In genomic region chr1:224380003-224380402, GRCh38 we compare ENCODE assay signal across 8 cellular contexts. TPM values are rescaled to one million over a fixed set of nuclear protein-coding genes. Genes with fewer than 3 reads are reported as not detected.
DNase-seq lines count a peak whose midpoint lies in the region; ATAC-seq lines count a peak whose summit lies in the region.

No MANE protein-coding gene starts in this region.

- peaks cover 78% of the 10 kb centered on the region for H3K4me1 Mint-ChIP-seq in activated CD4-positive, alpha-beta T cell treated with anti-CD3 and anti-CD28 coated beads for 36 hours
- H3K4me1 Mint-ChIP-seq in activated CD4-positive, alpha-beta memory T cell treated with anti-CD3 and anti-CD28 coated beads for 36 hours (ENCODE audit: low read depth): peaks cover 81% of the 10 kb centered on the region
- peaks cover 18 to 25% (median 21%) of the 10 kb centered on the region in 3 donors for H3K4me1 Mint-ChIP-seq in naive B cell

- CTCF ChIA-PET in activated CD4-positive, alpha-beta T cell treated with anti-CD3 and anti-CD28 coated beads for 36 hours (lab: Charles Lee): interaction anchor here (0.7 to 3.6 kb wide), 4 partner anchors 8 to 77 kb away, joined by 3 to 18 read pairs (median 4); no protein-coding TSS in a partner anchor
- CTCF ChIA-PET in activated CD4-positive, alpha-beta memory T cell treated with anti-CD3 and anti-CD28 coated beads for 36 hours (lab: Charles Lee): interaction anchor here (0.8 to 1.6 kb wide), 2 partner anchors 22 to 78 kb away, joined by 4 to 6 read pairs; no protein-coding TSS in a partner anchor

- peak; percentile 71 for DNase-seq in activated CD4-positive, alpha-beta T cell treated with anti-CD3 and anti-CD28 coated beads for 36 hours
- DNase-seq in activated CD4-positive, alpha-beta T cell treated with anti-CD3 and anti-CD28 coated beads for 1 hour: no peak
- DNase-seq in activated CD4-positive, alpha-beta memory T cell treated with anti-CD3 and anti-CD28 coated beads for 36 hours: peak; percentile 73
- DNase-seq in naive B cell (peak; percentile 6), NCI-H526 treated with DMSO at 0.1 percent for 48 hours (lab: John Stamatoyannopoulos, UW) (no peak), NCI-H1105 (lab: John Stamatoyannopoulos, UW) (no peak), HuH-7 (ENCODE audit: low spot score) (no peak)

- no peaks in the 10 kb centered on the region for H3K27me3 Mint-ChIP-seq in activated CD4-positive, alpha-beta T cell treated with anti-CD3 and anti-CD28 coated beads for 36 hours
- H3K27me3 Mint-ChIP-seq in activated CD4-positive, alpha-beta memory T cell treated with anti-CD3 and anti-CD28 coated beads for 36 hours: no peaks in the 10 kb centered on the region
- H3K27me3 Mint-ChIP-seq in naive B cell: no peaks in the 10 kb centered on the region

- peaks cover 55% of the 10 kb centered on the region for H3K36me3 Mint-ChIP-seq in activated CD4-positive, alpha-beta T cell treated with anti-CD3 and anti-CD28 coated beads for 36 hours (ENCODE audit: low read depth)
- peaks cover 35% of the 10 kb centered on the region for H3K36me3 Mint-ChIP-seq in activated CD4-positive, alpha-beta memory T cell treated with anti-CD3 and anti-CD28 coated beads for 36 hours
- H3K36me3 Mint-ChIP-seq in naive B cell: peaks cover 5 to 26% of the 10 kb centered on the region in 2 donors

- intact Hi-C loops in activated CD4-positive, alpha-beta T cell treated with anti-CD3 and anti-CD28 coated beads for 36 hours (cut with DNase I, micrococcal nuclease): loop anchor here (2.0 to 5.0 kb wide), 6 partner anchors 23 to 213 kb away; partner anchors contain the start of genes DEGS1 (in 2 of the 2), CNIH4 (in 1 of the 2), NVL (in 1 of the 2) and WDR26 (in 1 of the 2)
- intact Hi-C loops in activated CD4-positive, alpha-beta memory T cell treated with anti-CD3 and anti-CD28 coated beads for 36 hours (cut with micrococcal nuclease): loop anchor here (1.0 to 10.0 kb wide), 5 partner anchors 23 to 548 kb away; partner anchors contain the start of genes DEGS1 and NVL

- H3K4me3 Mint-ChIP-seq in activated CD4-positive, alpha-beta T cell treated with anti-CD3 and anti-CD28 coated beads for 36 hours: peak overlapping the region; percentile 7
- peak overlapping the region; percentile 1 for H3K4me3 Mint-ChIP-seq in activated CD4-positive, alpha-beta memory T cell treated with anti-CD3 and anti-CD28 coated beads for 36 hours
- H3K4me3 Mint-ChIP-seq in naive B cell: peak overlapping the region in 6 of 8 donors; percentile 50 to 66 (median 58)

- POLR2A ChIA-PET in activated CD4-positive, alpha-beta T cell treated with anti-CD3 and anti-CD28 coated beads for 36 hours (lab: Charles Lee): interaction anchor here (1.0 kb wide), 1 partner anchor 12 kb away, joined by 4 read pairs; no protein-coding TSS in a partner anchor
- POLR2A ChIA-PET in activated CD4-positive, alpha-beta memory T cell treated with anti-CD3 and anti-CD28 coated beads for 36 hours (lab: Charles Lee): interaction anchor here (1.0 kb wide), 1 partner anchor 18 kb away, joined by 3 read pairs; no protein-coding TSS in a partner anchor

- H3K27ac Mint-ChIP-seq in activated CD4-positive, alpha-beta T cell treated with anti-CD3 and anti-CD28 coated beads for 36 hours: peak overlapping the region; percentile 52
- peak overlapping the region; percentile 56 for H3K27ac Mint-ChIP-seq in activated CD4-positive, alpha-beta memory T cell treated with anti-CD3 and anti-CD28 coated beads for 36 hours
- H3K27ac Mint-ChIP-seq in naive B cell: peak overlapping the region in 1 of 6 donors; percentile 18

- ATAC-seq in activated CD4-positive, alpha-beta T cell treated with anti-CD3 and anti-CD28 coated beads for 36 hours: peak; percentile 30
- peak; percentile 51 for ATAC-seq in HG03342 (IDR thresholded peaks at IDR 0.05; ENCODE audit: unreplicated experiment)
- ATAC-seq in naive B cell (ENCODE audit: low read depth in 2 of 2): peak; percentile 35 to 77

- no peaks in the 10 kb centered on the region for H3K9me3 Mint-ChIP-seq in activated CD4-positive, alpha-beta T cell treated with anti-CD3 and anti-CD28 coated beads for 36 hours (ENCODE audit: low read depth)
- no peaks in the 10 kb centered on the region for H3K9me3 Mint-ChIP-seq in activated CD4-positive, alpha-beta memory T cell treated with anti-CD3 and anti-CD28 coated beads for 36 hours
- H3K9me3 Mint-ChIP-seq in naive B cell: no peaks in the 10 kb centered on the region

RNA-seq across cellular contexts. Expression of gene CNIH4, which starts 23.3 kb away (rescaled TPM):
- 10 to 100 TPM; 29.9 to 49.6 TPM for total RNA-seq in activated CD4-positive, alpha-beta T cell treated with anti-CD3 and anti-CD28 coated beads for 36 hours
- total RNA-seq in activated CD4-positive, alpha-beta memory T cell treated with anti-CD3 and anti-CD28 coated beads for 36 hours: 10 to 100 TPM; 48.3 to 51.6 TPM
- 10 to 100 TPM; 29.4 to 49.8 (median 33.6) TPM for polyA plus RNA-seq in naive B cell (ENCODE audit: low read depth in 6 of 6)

RNA-seq across cellular contexts. Expression of gene NVL, which starts 50.0 kb away (rescaled TPM):
- total RNA-seq in activated CD4-positive, alpha-beta T cell treated with anti-CD3 and anti-CD28 coated beads for 36 hours: 10 to 100 TPM; 34.2 to 44.1 TPM
- total RNA-seq in activated CD4-positive, alpha-beta memory T cell treated with anti-CD3 and anti-CD28 coated beads for 36 hours: 10 to 100 TPM; 32.5 to 38.0 TPM
- 10 to 100 TPM; 12.0 to 34.4 (median 22.2) TPM for polyA plus RNA-seq in naive B cell (ENCODE audit: low read depth in 6 of 6)

RNA-seq across cellular contexts. Expression of gene WDR26, which starts 54.6 kb away (rescaled TPM):
- total RNA-seq in activated CD4-positive, alpha-beta T cell treated with anti-CD3 and anti-CD28 coated beads for 36 hours: 10 to 100 TPM; 74.0 to 75.6 TPM
- 10 to 100 TPM; 69.2 to 72.2 TPM for total RNA-seq in activated CD4-positive, alpha-beta memory T cell treated with anti-CD3 and anti-CD28 coated beads for 36 hours
- 1 to 10 TPM; 2.0 to 5.8 (median 4.9) TPM for polyA plus RNA-seq in naive B cell (ENCODE audit: low read depth in 6 of 6)

Comparison
In these comparisons a context has a peak if more than half of its experiments do, and no peak if none do; other contexts are left out.
1. DNase-seq: peak in activated CD4-positive, alpha-beta T cell treated with anti-CD3 and anti-CD28 coated beads for 36 hours (single experiment), activated CD4-positive, alpha-beta memory T cell treated with anti-CD3 and anti-CD28 coated beads for 36 hours (single experiment) and naive B cell (single experiment); none in activated CD4-positive, alpha-beta T cell treated with anti-CD3 and anti-CD28 coated beads for 1 hour (single experiment), NCI-H526 treated with DMSO at 0.1 percent for 48 hours (single experiment), NCI-H1105 (single experiment) and HuH-7 (single experiment).
2. H3K4me3 Mint-ChIP-seq: peak in every context shown above with its lines; median percentile 58 in naive B cell; 7 in activated CD4-positive, alpha-beta T cell treated with anti-CD3 and anti-CD28 coated beads for 36 hours; 1 in activated CD4-positive, alpha-beta memory T cell treated with anti-CD3 and anti-CD28 coated beads for 36 hours.
3. Peak in every context shown above with its lines, with median percentiles within 50 percentile points of each other: ATAC-seq.